8 cellular contexts compared by ENCODE assay signal in the genomic region with DNA sequence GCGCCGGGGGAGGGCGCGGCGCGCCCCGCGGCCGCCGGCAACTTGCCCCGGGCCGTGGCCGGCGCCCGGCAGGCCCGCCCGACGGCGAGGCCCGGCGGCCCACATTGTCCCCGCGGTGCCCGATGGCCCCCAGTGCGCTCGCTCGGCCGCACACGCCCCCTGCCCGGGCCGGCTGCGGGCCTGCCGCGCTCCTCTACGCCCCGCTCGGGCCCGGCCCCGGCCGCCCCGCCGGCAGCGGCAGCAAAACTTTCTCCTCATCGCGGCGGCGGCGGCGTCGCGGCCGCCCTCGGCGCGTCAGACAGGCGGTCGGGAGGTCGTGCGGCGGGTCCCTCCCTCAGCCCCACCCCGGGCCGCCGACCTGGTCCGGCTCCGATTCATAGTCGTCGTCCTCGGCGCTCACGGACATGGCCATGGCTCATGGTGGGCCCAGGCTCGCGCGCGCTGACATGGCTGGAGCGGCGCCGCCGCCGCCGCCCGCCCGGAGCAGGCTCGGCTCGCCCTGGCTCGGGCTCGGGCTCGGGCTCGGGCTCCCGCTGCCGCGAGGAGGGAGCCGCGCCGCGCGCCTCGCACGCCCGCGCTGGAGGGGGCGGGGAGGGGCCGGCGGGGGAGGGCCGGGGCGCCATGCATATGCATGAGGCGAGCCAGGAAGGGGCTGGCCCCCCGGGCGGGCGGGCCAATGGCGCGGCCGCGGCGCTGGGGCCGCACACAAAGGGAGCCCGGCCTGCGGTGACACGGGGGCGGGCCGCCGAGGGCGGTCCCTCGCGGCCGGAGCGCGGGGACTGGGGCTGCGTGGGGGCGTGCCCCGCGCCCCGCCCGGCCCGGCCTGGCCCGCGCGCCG.
DNase-seq lines count a peak whose midpoint lies in the region; ATAC-seq and TF ChIP-seq lines count a peak whose summit lies in the region.

No MANE protein-coding gene starts in this region.

- H3K27ac ChIP-seq in cardiac muscle cell (peak overlapping the region; percentile 83), transverse colon (peak overlapping the region; percentile 89 to 93 (median 91))

- no peak for TF ChIP-seq EP300 in transverse colon (IDR thresholded peaks at IDR 0.05; ENCODE audit: low read depth)

- peak; percentile 12 for TF ChIP-seq POLR2A in transverse colon (IDR thresholded peaks at IDR 0.05)

- no peaks in the 10 kb centered on the region for H3K9me3 Mint-ChIP-seq in activated naive CD4-positive, alpha-beta T cell treated with anti-CD3 and anti-CD28 coated beads, Interleukin-2, amount 50 U/mL, for 72 hours

- intact Hi-C loops in transverse colon (cut with DNase I; ENCODE audit: low total_unique reads): no loop called here

- H3K27me3 ChIP-seq in HAP-1 (ENCODE audit: low read depth): no peaks in the 10 kb centered on the region
- no peaks in the 10 kb centered on the region for H3K27me3 ChIP-seq in MG63
- H3K27me3 ChIP-seq in cardiac muscle cell: peaks cover 3% of the 10 kb centered on the region
- H3K27me3 ChIP-seq in transverse colon: no peaks in the 10 kb centered on the region

- H3K27ac Mint-ChIP-seq in activated naive CD4-positive, alpha-beta T cell treated with anti-CD3 and anti-CD28 coated beads, Interleukin-2, amount 50 U/mL, for 72 hours: no peak overlapping the region

- TF ChIP-seq CTCF in cardiac muscle cell (IDR thresholded peaks at IDR 0.05; ENCODE audit: low read depth, low read length) (no peak), transverse colon (IDR thresholded peaks at IDR 0.05) (no peak)

- DNase-seq in GM04504 (ENCODE audit: low read depth): peak; percentile 83
- DNase-seq in HAP-1 (ENCODE audit: low spot score in 2 of 2): peak; percentile 88 to 92
- DNase-seq in MG63: peak; percentile 93
- peak; percentile 91 for DNase-seq in SK-N-DZ (ENCODE audit: low spot score)
- DNase-seq in activated naive CD4-positive, alpha-beta T cell treated with anti-CD3 and anti-CD28 coated beads, Interleukin-2, amount 50 U/mL, for 72 hours (ENCODE audit: low spot score in 2 of 2): peak; percentile 90 to 91
- DNase-seq in cardiac muscle cell (ENCODE audit: low read depth in 1 of 2, low spot score in 1 of 2): peak; percentile 93
- peak; percentile 92 for DNase-seq in pons (ENCODE audit: low spot score)
- peak; percentile 93 for DNase-seq in transverse colon

- H3K36me3 Mint-ChIP-seq in activated naive CD4-positive, alpha-beta T cell treated with anti-CD3 and anti-CD28 coated beads, Interleukin-2, amount 50 U/mL, for 72 hours: peaks cover 7 to 9% of the 10 kb centered on the region in 2 donors

- in situ Hi-C loops in HAP-1 (cut with MboI; ENCODE audit: low sequenced_read_pairs) (no loop called here), transverse colon (cut with MboI; ENCODE audit: low pct_ligation_motif_present in 1 of 4, low pct_unique_long_range_greater_than_20kb in 1 of 4, low sequenced_read_pairs in 3 of 4) (no loop called here)

- peak overlapping the region; percentile 53 for H3K4me3 ChIP-seq in HAP-1
- peak overlapping the region; percentile 62 for H3K4me3 ChIP-seq in MG63
- H3K4me3 ChIP-seq in cardiac muscle cell: peak overlapping the region; percentile 80
- H3K4me3 ChIP-seq in transverse colon: peak overlapping the region; percentile 59 to 81 (median 74)

- peaks cover 13% of the 10 kb centered on the region; the same call in 1 of the 2 replicates for H3K36me3 ChIP-seq in HAP-1 (replicated peaks)
- no peaks in the 10 kb centered on the region for H3K36me3 ChIP-seq in MG63
- H3K36me3 ChIP-seq in cardiac muscle cell: no peaks in the 10 kb centered on the region
- no peaks in the 10 kb centered on the region for H3K36me3 ChIP-seq in transverse colon

- H3K4me1 ChIP-seq in HAP-1 (peaks cover 14% of the 10 kb centered on the region), cardiac muscle cell (ENCODE audit: low read depth) (peaks cover 14% of the 10 kb centered on the region), transverse colon (peaks cover 0 to 24% (median 19%) of the 10 kb centered on the region in 4 donors)

- no CpG with 5 or more reads among the region's 138 CpGs for WGBS in transverse colon (ENCODE audit: low coverage in 1 of 2), 2 donors

- H3K9me3 ChIP-seq in HAP-1 (no peaks in the 10 kb centered on the region), MG63 (no peaks in the 10 kb centered on the region), cardiac muscle cell (ENCODE audit: low read depth) (no peaks in the 10 kb centered on the region), transverse colon (no peaks in the 10 kb centered on the region)

- ATAC-seq in activated naive CD4-positive, alpha-beta T cell treated with anti-CD3 and anti-CD28 coated beads, Interleukin-2, amount 50 U/mL, for 72 hours: peak; percentile 96

Comparison
In these comparisons a context has a peak if more than half of its experiments do, and no peak if none do; other contexts are left out.
1. Peak in every context shown above with its lines: DNase-seq, ATAC-seq, H3K4me3 ChIP-seq and H3K27ac ChIP-seq.